Comparison of ENCODE assay signal across 1 cellular context in the genomic region with DNA sequence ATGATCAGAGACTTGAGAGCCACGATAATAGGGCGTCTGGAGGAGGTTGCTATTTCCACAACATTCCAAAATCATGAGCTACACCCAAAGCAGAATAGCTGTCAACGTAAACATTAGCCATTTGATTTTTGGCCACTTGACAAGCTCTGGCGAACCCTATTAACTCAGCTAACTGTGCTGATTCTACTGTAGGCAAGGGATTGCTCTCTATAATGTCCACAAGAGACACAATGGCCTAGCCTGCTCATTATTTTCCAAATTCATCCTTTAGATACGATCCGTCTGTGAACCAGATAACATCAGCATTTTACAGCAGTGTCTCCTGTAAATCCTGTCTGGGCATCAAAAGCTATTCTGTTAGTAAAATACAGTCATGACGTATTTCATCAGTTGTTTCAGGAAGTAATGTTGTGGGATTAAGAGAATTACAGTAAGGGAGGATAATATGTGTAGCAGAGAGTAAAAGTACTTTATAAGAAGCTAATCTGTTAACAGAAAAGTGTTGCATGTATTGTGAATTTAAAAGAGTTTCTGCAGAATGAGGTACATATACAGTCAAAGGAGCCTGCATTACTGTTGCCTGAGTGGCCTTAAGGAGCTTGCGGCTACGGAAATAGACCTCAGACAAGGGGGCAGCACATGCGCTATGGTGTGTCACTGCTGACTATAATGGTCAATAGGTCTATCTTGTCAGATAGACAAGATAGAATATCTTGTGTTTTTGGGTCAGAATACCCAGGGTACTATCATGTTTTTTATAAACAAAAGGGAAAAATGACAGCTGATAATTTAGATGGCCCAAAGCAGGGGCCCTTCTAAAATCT.
TF ChIP-seq lines count a peak whose summit lies in the region.

No MANE protein-coding gene starts in this region.

TF ChIP-seq in HEK293, 187 proteins besides CTCF, POLR2A, EP300 and RAD21 (continued from another document and continues in another):
- TF ChIP-seq, protein P1, sequence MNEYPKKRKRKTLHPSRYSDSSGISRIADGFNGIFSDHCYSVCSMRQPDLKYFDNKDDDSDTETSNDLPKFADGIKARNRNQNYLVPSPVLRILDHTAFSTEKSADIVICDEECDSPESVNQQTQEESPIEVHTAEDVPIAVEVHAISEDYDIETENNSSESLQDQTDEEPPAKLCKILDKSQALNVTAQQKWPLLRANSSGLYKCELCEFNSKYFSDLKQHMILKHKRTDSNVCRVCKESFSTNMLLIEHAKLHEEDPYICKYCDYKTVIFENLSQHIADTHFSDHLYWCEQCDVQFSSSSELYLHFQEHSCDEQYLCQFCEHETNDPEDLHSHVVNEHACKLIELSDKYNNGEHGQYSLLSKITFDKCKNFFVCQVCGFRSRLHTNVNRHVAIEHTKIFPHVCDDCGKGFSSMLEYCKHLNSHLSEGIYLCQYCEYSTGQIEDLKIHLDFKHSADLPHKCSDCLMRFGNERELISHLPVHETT (tag by site-specific recombination; IDR thresholded peaks at IDR 0.05) = no peak
- TF ChIP-seq ZNF843 (tag by site-specific recombination; IDR thresholded peaks at IDR 0.05) = 0 out of 2 replicates have a peak, but pooled peaks have one; percentile 35
- TF ChIP-seq, protein P2, sequence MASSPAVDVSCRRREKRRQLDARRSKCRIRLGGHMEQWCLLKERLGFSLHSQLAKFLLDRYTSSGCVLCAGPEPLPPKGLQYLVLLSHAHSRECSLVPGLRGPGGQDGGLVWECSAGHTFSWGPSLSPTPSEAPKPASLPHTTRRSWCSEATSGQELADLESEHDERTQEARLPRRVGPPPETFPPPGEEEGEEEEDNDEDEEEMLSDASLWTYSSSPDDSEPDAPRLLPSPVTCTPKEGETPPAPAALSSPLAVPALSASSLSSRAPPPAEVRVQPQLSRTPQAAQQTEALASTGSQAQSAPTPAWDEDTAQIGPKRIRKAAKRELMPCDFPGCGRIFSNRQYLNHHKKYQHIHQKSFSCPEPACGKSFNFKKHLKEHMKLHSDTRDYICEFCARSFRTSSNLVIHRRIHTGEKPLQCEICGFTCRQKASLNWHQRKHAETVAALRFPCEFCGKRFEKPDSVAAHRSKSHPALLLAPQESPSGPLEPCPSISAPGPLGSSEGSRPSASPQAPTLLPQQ (tag by site-specific recombination; IDR thresholded peaks at IDR 0.05) = 0 out of 2 replicates have a peak, but pooled peaks have one; percentile 16
- TF ChIP-seq, protein P3, sequence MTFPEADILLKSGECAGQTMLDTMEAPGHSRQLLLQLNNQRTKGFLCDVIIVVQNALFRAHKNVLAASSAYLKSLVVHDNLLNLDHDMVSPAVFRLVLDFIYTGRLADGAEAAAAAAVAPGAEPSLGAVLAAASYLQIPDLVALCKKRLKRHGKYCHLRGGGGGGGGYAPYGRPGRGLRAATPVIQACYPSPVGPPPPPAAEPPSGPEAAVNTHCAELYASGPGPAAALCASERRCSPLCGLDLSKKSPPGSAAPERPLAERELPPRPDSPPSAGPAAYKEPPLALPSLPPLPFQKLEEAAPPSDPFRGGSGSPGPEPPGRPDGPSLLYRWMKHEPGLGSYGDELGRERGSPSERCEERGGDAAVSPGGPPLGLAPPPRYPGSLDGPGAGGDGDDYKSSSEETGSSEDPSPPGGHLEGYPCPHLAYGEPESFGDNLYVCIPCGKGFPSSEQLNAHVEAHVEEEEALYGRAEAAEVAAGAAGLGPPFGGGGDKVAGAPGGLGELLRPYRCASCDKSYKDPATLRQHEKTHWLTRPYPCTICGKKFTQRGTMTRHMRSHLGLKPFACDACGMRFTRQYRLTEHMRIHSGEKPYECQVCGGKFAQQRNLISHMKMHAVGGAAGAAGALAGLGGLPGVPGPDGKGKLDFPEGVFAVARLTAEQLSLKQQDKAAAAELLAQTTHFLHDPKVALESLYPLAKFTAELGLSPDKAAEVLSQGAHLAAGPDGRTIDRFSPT (tag by site-specific recombination; IDR thresholded peaks at IDR 0.05) = peak; percentile 63
- TF ChIP-seq ZNF629 (tag by site-specific recombination; IDR thresholded peaks at IDR 0.05) = peak; percentile 75
- peak; percentile 48 for TF ChIP-seq ZFHX2 (tag by site-specific recombination; conservative IDR thresholded peaks at IDR 0.05)
- TF ChIP-seq ZNF366 (tag by site-specific recombination; conservative IDR thresholded peaks at IDR 0.05) = peak; percentile 80
- TF ChIP-seq, protein P4, sequence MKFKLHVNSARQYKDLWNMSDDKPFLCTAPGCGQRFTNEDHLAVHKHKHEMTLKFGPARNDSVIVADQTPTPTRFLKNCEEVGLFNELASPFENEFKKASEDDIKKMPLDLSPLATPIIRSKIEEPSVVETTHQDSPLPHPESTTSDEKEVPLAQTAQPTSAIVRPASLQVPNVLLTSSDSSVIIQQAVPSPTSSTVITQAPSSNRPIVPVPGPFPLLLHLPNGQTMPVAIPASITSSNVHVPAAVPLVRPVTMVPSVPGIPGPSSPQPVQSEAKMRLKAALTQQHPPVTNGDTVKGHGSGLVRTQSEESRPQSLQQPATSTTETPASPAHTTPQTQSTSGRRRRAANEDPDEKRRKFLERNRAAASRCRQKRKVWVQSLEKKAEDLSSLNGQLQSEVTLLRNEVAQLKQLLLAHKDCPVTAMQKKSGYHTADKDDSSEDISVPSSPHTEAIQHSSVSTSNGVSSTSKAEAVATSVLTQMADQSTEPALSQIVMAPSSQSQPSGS (tag by site-specific recombination; IDR thresholded peaks at IDR 0.05; ENCODE audit: low read depth) = 0 out of 2 replicates have a peak, but pooled peaks have one; percentile 33
- TF ChIP-seq TRIM28 (IDR thresholded peaks at IDR 0.05; ENCODE audit: borderline replicate concordance, low read length) = peak; percentile 91
- TF ChIP-seq ZNF596 (tag by site-specific recombination; IDR thresholded peaks at IDR 0.05) = no peak
- TF ChIP-seq, protein P5, sequence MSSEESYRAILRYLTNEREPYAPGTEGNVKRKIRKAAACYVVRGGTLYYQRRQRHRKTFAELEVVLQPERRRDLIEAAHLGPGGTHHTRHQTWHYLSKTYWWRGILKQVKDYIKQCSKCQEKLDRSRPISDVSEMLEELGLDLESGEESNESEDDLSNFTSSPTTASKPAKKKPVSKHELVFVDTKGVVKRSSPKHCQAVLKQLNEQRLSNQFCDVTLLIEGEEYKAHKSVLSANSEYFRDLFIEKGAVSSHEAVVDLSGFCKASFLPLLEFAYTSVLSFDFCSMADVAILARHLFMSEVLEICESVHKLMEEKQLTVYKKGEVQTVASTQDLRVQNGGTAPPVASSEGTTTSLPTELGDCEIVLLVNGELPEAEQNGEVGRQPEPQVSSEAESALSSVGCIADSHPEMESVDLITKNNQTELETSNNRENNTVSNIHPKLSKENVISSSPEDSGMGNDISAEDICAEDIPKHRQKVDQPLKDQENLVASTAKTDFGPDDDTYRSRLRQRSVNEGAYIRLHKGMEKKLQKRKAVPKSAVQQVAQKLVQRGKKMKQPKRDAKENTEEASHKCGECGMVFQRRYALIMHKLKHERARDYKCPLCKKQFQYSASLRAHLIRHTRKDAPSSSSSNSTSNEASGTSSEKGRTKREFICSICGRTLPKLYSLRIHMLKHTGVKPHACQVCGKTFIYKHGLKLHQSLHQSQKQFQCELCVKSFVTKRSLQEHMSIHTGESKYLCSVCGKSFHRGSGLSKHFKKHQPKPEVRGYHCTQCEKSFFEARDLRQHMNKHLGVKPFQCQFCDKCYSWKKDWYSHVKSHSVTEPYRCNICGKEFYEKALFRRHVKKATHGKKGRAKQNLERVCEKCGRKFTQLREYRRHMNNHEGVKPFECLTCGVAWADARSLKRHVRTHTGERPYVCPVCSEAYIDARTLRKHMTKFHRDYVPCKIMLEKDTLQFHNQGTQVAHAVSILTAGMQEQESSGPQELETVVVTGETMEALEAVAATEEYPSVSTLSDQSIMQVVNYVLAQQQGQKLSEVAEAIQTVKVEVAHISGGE (tag by site-specific recombination; conservative IDR thresholded peaks at IDR 0.05; ENCODE audit: low read depth) = no peak
- TF ChIP-seq KLF10 (tag by site-specific recombination; IDR thresholded peaks at IDR 0.05) = peak; percentile 37; the same call in 1 of the 2 replicates
- no peak for TF ChIP-seq ZNF777 (tag by site-specific recombination; IDR thresholded peaks at IDR 0.05; ENCODE audit: borderline replicate concordance)
- TF ChIP-seq, protein P6, sequence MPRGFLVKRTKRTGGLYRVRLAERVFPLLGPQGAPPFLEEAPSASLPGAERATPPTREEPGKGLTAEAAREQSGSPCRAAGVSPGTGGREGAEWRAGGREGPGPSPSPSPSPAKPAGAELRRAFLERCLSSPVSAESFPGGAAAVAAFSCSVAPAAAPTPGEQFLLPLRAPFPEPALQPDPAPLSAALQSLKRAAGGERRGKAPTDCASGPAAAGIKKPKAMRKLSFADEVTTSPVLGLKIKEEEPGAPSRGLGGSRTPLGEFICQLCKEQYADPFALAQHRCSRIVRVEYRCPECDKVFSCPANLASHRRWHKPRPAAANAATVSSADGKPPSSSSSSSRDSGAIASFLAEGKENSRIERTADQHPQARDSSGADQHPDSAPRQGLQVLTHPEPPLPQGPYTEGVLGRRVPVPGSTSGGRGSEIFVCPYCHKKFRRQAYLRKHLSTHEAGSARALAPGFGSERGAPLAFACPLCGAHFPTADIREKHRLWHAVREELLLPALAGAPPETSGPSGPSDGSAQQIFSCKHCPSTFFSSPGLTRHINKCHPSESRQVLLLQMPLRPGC (tag by site-specific recombination; IDR thresholded peaks at IDR 0.05) = 0 out of 2 replicates have a peak, but pooled peaks have one; percentile 19
- TF ChIP-seq ZBTB21 (tag by site-specific recombination; IDR thresholded peaks at IDR 0.05) = 0 out of 2 replicates have a peak, but pooled peaks have one; percentile 39
- TF ChIP-seq FEZF1 (tag by site-specific recombination; IDR thresholded peaks at IDR 0.05) = peak; percentile 89
- peak; percentile 14; the same call in 1 of the 2 replicates for TF ChIP-seq ZNF660 (tag by site-specific recombination; IDR thresholded peaks at IDR 0.05)
- 0 out of 2 replicates have a peak, but pooled peaks have one; percentile 28 for TF ChIP-seq ZSCAN23 (tag by site-specific recombination; IDR thresholded peaks at IDR 0.05)
- peak; percentile 82 for TF ChIP-seq WT1 (tag by site-specific recombination; IDR thresholded peaks at IDR 0.05)
- no peak for TF ChIP-seq ZNF341 (tag by site-specific recombination; IDR thresholded peaks at IDR 0.05; ENCODE audit: low read depth)
- TF ChIP-seq BCL11A (tag by site-specific recombination; IDR thresholded peaks at IDR 0.05; ENCODE audit: low read depth) = peak; percentile 37; the same call in 1 of the 2 replicates
- 0 out of 2 replicates have a peak, but pooled peaks have one; percentile 34 for TF ChIP-seq ZXDB (tag by site-specific recombination; IDR thresholded peaks at IDR 0.05)
- TF ChIP-seq SP7 (tag by site-specific recombination; IDR thresholded peaks at IDR 0.05) = peak; percentile 84
- TF ChIP-seq, protein P7, sequence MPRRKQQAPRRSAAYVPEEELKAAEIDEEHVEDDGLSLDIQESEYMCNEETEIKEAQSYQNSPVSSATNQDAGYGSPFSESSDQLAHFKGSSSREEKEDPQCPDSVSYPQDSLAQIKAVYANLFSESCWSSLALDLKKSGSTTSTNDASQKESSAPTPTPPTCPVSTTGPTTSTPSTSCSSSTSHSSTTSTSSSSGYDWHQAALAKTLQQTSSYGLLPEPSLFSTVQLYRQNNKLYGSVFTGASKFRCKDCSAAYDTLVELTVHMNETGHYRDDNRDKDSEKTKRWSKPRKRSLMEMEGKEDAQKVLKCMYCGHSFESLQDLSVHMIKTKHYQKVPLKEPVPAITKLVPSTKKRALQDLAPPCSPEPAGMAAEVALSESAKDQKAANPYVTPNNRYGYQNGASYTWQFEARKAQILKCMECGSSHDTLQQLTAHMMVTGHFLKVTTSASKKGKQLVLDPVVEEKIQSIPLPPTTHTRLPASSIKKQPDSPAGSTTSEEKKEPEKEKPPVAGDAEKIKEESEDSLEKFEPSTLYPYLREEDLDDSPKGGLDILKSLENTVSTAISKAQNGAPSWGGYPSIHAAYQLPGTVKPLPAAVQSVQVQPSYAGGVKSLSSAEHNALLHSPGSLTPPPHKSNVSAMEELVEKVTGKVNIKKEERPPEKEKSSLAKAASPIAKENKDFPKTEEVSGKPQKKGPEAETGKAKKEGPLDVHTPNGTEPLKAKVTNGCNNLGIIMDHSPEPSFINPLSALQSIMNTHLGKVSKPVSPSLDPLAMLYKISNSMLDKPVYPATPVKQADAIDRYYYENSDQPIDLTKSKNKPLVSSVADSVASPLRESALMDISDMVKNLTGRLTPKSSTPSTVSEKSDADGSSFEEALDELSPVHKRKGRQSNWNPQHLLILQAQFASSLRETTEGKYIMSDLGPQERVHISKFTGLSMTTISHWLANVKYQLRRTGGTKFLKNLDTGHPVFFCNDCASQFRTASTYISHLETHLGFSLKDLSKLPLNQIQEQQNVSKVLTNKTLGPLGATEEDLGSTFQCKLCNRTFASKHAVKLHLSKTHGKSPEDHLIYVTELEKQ (tag by site-specific recombination; IDR thresholded peaks at IDR 0.05; ENCODE audit: borderline replicate concordance) = peak; percentile 43; the same call in 1 of the 2 replicates
- peak; percentile 40; the same call in 1 of the 2 replicates for TF ChIP-seq OSR2 (tag by site-specific recombination; IDR thresholded peaks at IDR 0.05)
- no peak for TF ChIP-seq ZNF394 (tag by site-specific recombination; IDR thresholded peaks at IDR 0.05; ENCODE audit: borderline replicate concordance)
- peak; percentile 51; the same call in 1 of the 2 replicates for TF ChIP-seq ZNF391 (tag by site-specific recombination; IDR thresholded peaks at IDR 0.05; ENCODE audit: borderline replicate concordance, low read depth)
- TF ChIP-seq, protein P8, sequence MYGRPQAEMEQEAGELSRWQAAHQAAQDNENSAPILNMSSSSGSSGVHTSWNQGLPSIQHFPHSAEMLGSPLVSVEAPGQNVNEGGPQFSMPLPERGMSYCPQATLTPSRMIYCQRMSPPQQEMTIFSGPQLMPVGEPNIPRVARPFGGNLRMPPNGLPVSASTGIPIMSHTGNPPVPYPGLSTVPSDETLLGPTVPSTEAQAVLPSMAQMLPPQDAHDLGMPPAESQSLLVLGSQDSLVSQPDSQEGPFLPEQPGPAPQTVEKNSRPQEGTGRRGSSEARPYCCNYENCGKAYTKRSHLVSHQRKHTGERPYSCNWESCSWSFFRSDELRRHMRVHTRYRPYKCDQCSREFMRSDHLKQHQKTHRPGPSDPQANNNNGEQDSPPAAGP (tag by site-specific recombination; IDR thresholded peaks at IDR 0.05) = 0 out of 2 replicates have a peak, but pooled peaks have one; percentile 46
- TF ChIP-seq, protein P9, sequence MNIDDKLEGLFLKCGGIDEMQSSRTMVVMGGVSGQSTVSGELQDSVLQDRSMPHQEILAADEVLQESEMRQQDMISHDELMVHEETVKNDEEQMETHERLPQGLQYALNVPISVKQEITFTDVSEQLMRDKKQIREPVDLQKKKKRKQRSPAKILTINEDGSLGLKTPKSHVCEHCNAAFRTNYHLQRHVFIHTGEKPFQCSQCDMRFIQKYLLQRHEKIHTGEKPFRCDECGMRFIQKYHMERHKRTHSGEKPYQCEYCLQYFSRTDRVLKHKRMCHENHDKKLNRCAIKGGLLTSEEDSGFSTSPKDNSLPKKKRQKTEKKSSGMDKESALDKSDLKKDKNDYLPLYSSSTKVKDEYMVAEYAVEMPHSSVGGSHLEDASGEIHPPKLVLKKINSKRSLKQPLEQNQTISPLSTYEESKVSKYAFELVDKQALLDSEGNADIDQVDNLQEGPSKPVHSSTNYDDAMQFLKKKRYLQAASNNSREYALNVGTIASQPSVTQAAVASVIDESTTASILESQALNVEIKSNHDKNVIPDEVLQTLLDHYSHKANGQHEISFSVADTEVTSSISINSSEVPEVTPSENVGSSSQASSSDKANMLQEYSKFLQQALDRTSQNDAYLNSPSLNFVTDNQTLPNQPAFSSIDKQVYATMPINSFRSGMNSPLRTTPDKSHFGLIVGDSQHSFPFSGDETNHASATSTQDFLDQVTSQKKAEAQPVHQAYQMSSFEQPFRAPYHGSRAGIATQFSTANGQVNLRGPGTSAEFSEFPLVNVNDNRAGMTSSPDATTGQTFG (tag by site-specific recombination; IDR thresholded peaks at IDR 0.05; ENCODE audit: borderline replicate concordance) = no peak
